ENCODE assay signal across 2 cellular contexts in genomic region chr1:117044217-117044616, GRCh38.
TF ChIP-seq lines count a peak whose summit lies in the region.

No MANE protein-coding gene starts in this region.

TF ChIP-seq in HEK293, 187 proteins besides CTCF, POLR2A, EP300 and RAD21:
- TF ChIP-seq ZNF132 (tag by site-specific recombination; IDR thresholded peaks at IDR 0.05; ENCODE audit: borderline replicate concordance), result peak; percentile 83; the same call in 1 of the 2 replicates
- TF ChIP-seq ZNF544 (tag by site-specific recombination; IDR thresholded peaks at IDR 0.05), result no peak

TF ChIP-seq in K562, 482 proteins besides CTCF, POLR2A, EP300 and RAD21:
- TF ChIP-seq CBFA2T3 (IDR thresholded peaks at IDR 0.05) (peak; percentile 22; the same call in 1 of the 2 replicates), ARID1B (IDR thresholded peaks at IDR 0.05) (0 out of 2 replicates have a peak, but pooled peaks have one; percentile 25), HINFP (tag; conservative IDR thresholded peaks at IDR 0.05; ENCODE audit: low read depth) (no peak), RCOR1 (IDR thresholded peaks at IDR 0.05; ENCODE audit: borderline replicate concordance in 1 of 2, low read depth in 2 of 2, low read length in 2 of 2) (0 out of 4 replicates have a peak, but pooled peaks of 1 of the 2 experiments have one; percentile 18), RERE (CRISPR knock-in tag; IDR thresholded peaks at IDR 0.05; ENCODE audit: borderline replicate concordance) (no peak)
